In genomic region chr1:246068619-246069509, GRCh38 we compare ENCODE assay signal across 14 cellular contexts.
"Had no signal": no experiment of that assay in that cellular context is flagged by ENCODE, and none has a peak within 500 bp of the region (broad histone marks: within the 10 kb centered on the region; RNA-seq: fewer than 3 reads in every experiment).

No MANE protein-coding gene starts in this region.

- DNase-seq: activated CD4-positive, alpha-beta T cell treated with anti-CD3 and anti-CD28 coated beads, Interleukin-2, amount 10 ng/mL, durations not matched to agents 7 days and 5 days; activated CD8-positive, alpha-beta T cell treated with anti-CD3 and anti-CD28 coated beads, Interleukin-2, amount 10 ng/mL, durations not matched to agents 7 days and 5 days; activated naive CD4-positive, alpha-beta T cell treated with Interleukin-2 at 50 U/mL for 16 hours; activated naive CD8-positive, alpha-beta T cell treated with anti-CD3 and anti-CD28 coated beads, Interleukin-2, amount 10 ng/mL, durations not matched to agents 7 days and 5 days; activated T-cell treated with anti-CD3 and anti-CD28 coated beads, Interleukin-2, amount 50 U/mL, for 24 hours; anterior cingulate cortex; central memory CD4-positive, alpha-beta T cell; colonic mucosa; heart right ventricle; left cardiac atrium; occipital lobe; stimulated activated naive CD8-positive, alpha-beta T cell treated with anti-CD3 and anti-CD28 coated beads, Interleukin-15, Interleukin-2, amounts not matched to agents 100 U/mL and 50 U/mL, for 24 hours; tibial artery had no signal

- H3K27me3 ChIP-seq: colonic mucosa, esophagus muscularis mucosa, heart right ventricle, tibial artery had no signal

- H3K9me3 ChIP-seq: colonic mucosa, esophagus muscularis mucosa, heart right ventricle, tibial artery had no signal

- H3K4me3 ChIP-seq: colonic mucosa, esophagus muscularis mucosa, heart right ventricle, tibial artery had no signal

- H3K4me1 ChIP-seq: colonic mucosa, tibial artery had no signal

- ATAC-seq: activated CD8-positive, alpha-beta T cell treated with anti-CD3 and anti-CD28 coated beads, Interleukin-2, amount 10 ng/mL, durations not matched to agents 7 days and 5 days; heart right ventricle; left cardiac atrium; stimulated activated naive CD8-positive, alpha-beta T cell treated with anti-CD3 and anti-CD28 coated beads, Interleukin-15, Interleukin-2, amounts not matched to agents 100 U/mL and 50 U/mL, for 24 hours had no signal

- H3K36me3 ChIP-seq: colonic mucosa, esophagus muscularis mucosa, heart right ventricle, tibial artery had no signal

- H3K27ac ChIP-seq: colonic mucosa, esophagus muscularis mucosa, heart right ventricle, tibial artery had no signal
